In genomic region chr12:15911931-15912330, GRCh38 we compare ENCODE assay signal across 2 cellular contexts.
TF ChIP-seq lines count a peak whose summit lies in the region.

No MANE protein-coding gene starts in this region.

TF ChIP-seq in K562, 482 proteins besides CTCF, POLR2A, EP300 and RAD21:
- TF ChIP-seq DPF2 (IDR thresholded peaks at IDR 0.05) (peak; percentile 26; the same call in 1 of the 2 replicates), CBFA2T2 (conservative IDR thresholded peaks at IDR 0.05) (peak; percentile 35), CBFA2T3 (IDR thresholded peaks at IDR 0.05) (peak; percentile 61; the same call in 1 of the 2 replicates)

TF ChIP-seq in HepG2, 621 proteins besides CTCF, POLR2A, EP300 and RAD21:
- TF ChIP-seq NR2F6 (IDR thresholded peaks at IDR 0.05) = peak; percentile 43; the same call in 1 of the 2 replicates
- peak; percentile 12; the same call in 1 of the 2 replicates for TF ChIP-seq NR2F6 (CRISPR knock-in tag; IDR thresholded peaks at IDR 0.05)
- 0 out of 2 replicates have a peak, but pooled peaks have one; percentile 6 for TF ChIP-seq THAP11 (CRISPR knock-in tag; IDR thresholded peaks at IDR 0.05)
- peak; percentile 50; the same call in 1 of the 2 replicates for TF ChIP-seq TFAP4 (IDR thresholded peaks at IDR 0.05; ENCODE audit: borderline replicate concordance, low read depth)
- TF ChIP-seq ARID5B (CRISPR knock-in tag; IDR thresholded peaks at IDR 0.05) = peak; percentile 33; the same call in 1 of the 2 replicates
- peak; percentile 70 for TF ChIP-seq BCL6 (CRISPR knock-in tag; IDR thresholded peaks at IDR 0.05)
- TF ChIP-seq HNF4A (CRISPR knock-in tag; IDR thresholded peaks at IDR 0.05) = peak; percentile 25; the same call in 1 of the 2 replicates
TF ChIP-seq in HepG2: peak in this region for 6; not testable (repeated sequence) for 615.
